In the genomic region with DNA sequence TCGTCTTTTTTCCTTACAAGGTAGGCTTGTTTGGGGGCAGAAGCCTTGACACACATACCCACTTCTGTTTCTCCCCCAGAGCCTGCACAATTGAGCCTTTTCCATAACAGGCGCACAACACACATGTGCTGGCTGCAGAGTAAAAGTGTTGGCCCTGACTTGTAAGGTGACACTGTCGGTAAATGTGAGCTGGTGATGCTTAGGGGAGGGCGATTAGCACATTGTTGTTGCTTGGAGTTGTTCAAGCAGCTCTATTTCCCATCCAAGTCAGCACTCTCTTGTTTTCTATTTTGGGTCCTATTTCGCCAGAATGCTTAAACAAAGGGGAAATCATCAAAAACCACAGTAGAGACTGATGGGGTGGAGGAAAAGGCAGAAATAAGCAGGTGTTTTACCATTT, we compare ENCODE assay signal across 19 cellular contexts. TPM values are rescaled to one million over a fixed set of nuclear protein-coding genes. Genes with fewer than 3 reads are reported as not detected.
DNase-seq lines count a peak whose midpoint lies in the region; ATAC-seq and TF ChIP-seq lines count a peak whose summit lies in the region.
"Had no signal": no experiment of that assay in that cellular context is flagged by ENCODE, and none has a peak within 500 bp of the region (broad histone marks: within the 10 kb centered on the region; RNA-seq: fewer than 3 reads in every experiment).

No MANE protein-coding gene starts in this region.

- H3K27ac Mint-ChIP-seq in activated B cell treated with CpG ODN at 0.5 μM for 24 hours: peak overlapping the region; percentile 30
- H3K27ac Mint-ChIP-seq: mesothelial cell of epicardium had no signal

- no peaks in the 10 kb centered on the region for H3K36me3 ChIP-seq in psoas muscle (ENCODE audit: insufficient read depth in 1 of 2, low read depth in 1 of 2)

- intact Hi-C loops in activated B cell treated with CpG ODN at 0.5 μM for 24 hours (cut with micrococcal nuclease) (no loop called here), psoas muscle (cut with DNase I) (no loop called here)

- H3K4me3 Mint-ChIP-seq in activated B cell treated with CpG ODN at 0.5 μM for 24 hours: peak overlapping the region; percentile 12
- H3K4me3 Mint-ChIP-seq: mesothelial cell of epicardium had no signal

- peaks cover 52% of the 10 kb centered on the region for H3K4me1 Mint-ChIP-seq in activated B cell treated with CpG ODN at 0.5 μM for 24 hours

- CTCF ChIA-PET in activated B cell treated with CpG ODN at 0.5 μM for 24 hours (lab: Charles Lee): no interaction called here

- 25 to 29% (median 28%) methylated on average over 5 of the region's 5 CpGs for WGBS in psoas muscle, 3 donors

- no peak overlapping the region for H3K27ac ChIP-seq in psoas muscle

- no peaks in the 10 kb centered on the region for H3K9me3 ChIP-seq in psoas muscle
- H3K9me3 ChIP-seq: A549 had no signal

- H3K27me3 ChIP-seq in psoas muscle (ENCODE audit: insufficient read depth in 3 of 3, low read length in 2 of 3): no peaks in the 10 kb centered on the region

- no peaks in the 10 kb centered on the region for H3K9me3 Mint-ChIP-seq in activated B cell treated with CpG ODN at 0.5 μM for 24 hours
- H3K9me3 Mint-ChIP-seq: mesothelial cell of epicardium had no signal

- no peaks in the 10 kb centered on the region for H3K36me3 Mint-ChIP-seq in activated B cell treated with CpG ODN at 0.5 μM for 24 hours (ENCODE audit: low read depth)
- H3K36me3 Mint-ChIP-seq: mesothelial cell of epicardium had no signal

- DNase-seq in NCI-H510A treated with DMSO at 0.1 percent for 48 hours (lab: John Stamatoyannopoulos, UW) (peak; percentile 24), NCI-H510A (lab: John Stamatoyannopoulos, UW) (no peak), NCI-H2107 (lab: John Stamatoyannopoulos, UW) (peak; percentile 38), activated B cell treated with CpG ODN at 0.5 μM for 24 hours (no peak), psoas muscle (no peak), LoVo (ENCODE audit: low spot score) (no peak), UCSD-AML1 (lab: John Stamatoyannopoulos, UW; ENCODE audit: unreplicated experiment) (no peak)
- DNase-seq: activated naive CD4-positive, alpha-beta T cell treated with anti-CD3 and anti-CD28 coated beads, Interleukin-2, amount 50 U/mL, for 16 hours; Calu3; effector memory CD4-positive, alpha-beta T cell; foreskin fibroblast; NCI-H1092; NCI-H524 treated with DMSO at 0.1 percent for 48 hours; posterior cingulate gyrus; SHP77 treated with DMSO at 0.1 percent for 48 hours; stimulated activated CD4-positive, alpha-beta T cell treated with anti-CD3 and anti-CD28 coated beads, Interleukin-12 subunit alpha, Interleukin-12 subunit beta, amount 100 ng/mL, for 4 hours had no signal

- no peaks in the 10 kb centered on the region for H3K27me3 Mint-ChIP-seq in activated B cell treated with CpG ODN at 0.5 μM for 24 hours

- POLR2A ChIA-PET in activated B cell treated with CpG ODN at 0.5 μM for 24 hours (lab: Charles Lee): interaction anchor here (1.0 kb wide), 1 partner anchor 74 kb away, joined by 6 read pairs; no protein-coding TSS in a partner anchor

- H3K4me3 ChIP-seq in psoas muscle: no peak overlapping the region
- H3K4me3 ChIP-seq: A549 had no signal

- ATAC-seq in activated B cell treated with CpG ODN at 0.5 μM for 24 hours (ENCODE audit: low read depth) (peak; percentile 37), psoas muscle (peak in 3 of 4 donors; percentile 67 to 82 (median 74)), HG03135 (IDR thresholded peaks at IDR 0.05; ENCODE audit: unreplicated experiment) (no peak)
- ATAC-seq: A549 had no signal

- peaks cover 12% of the 10 kb centered on the region for H3K4me1 ChIP-seq in psoas muscle

- TF ChIP-seq CTCF in activated B cell treated with CpG ODN at 0.5 μM for 24 hours (IDR thresholded peaks at IDR 0.05): no peak
- TF ChIP-seq CTCF in psoas muscle (IDR thresholded peaks at IDR 0.05): no peak

RNA-seq across cellular contexts. Expression of a gene that starts 51.9 kb away (rescaled TPM):
- 18.8 and 19.2 TPM in 2 replicates for total RNA-seq in activated B cell treated with CpG ODN at 0.5 μM for 24 hours
- 10 to 100 TPM in 1 of 4 donors, 1 to 10 TPM in 3; 2.6 to 12.4 (median 4.7) TPM for total RNA-seq in psoas muscle
- 1 to 10 TPM in 1 of 3 donors, under 1 TPM in 2; 0.32 to 4.4 (median 0.71) TPM for polyA plus RNA-seq in psoas muscle

Comparison
In these comparisons a context has a peak if more than half of its experiments do, and no peak if none do; other contexts are left out.
1. DNase-seq: peak in NCI-H510A treated with DMSO at 0.1 percent for 48 hours (single experiment) and NCI-H2107 (single experiment); none in NCI-H510A (single experiment), activated B cell treated with CpG ODN at 0.5 μM for 24 hours (single experiment), psoas muscle (0 of 2), LoVo (single experiment) and UCSD-AML1 (single experiment).